In genomic region chr1:208086116-208086515, GRCh38 we compare ENCODE assay signal across 10 cellular contexts.
A peak's percentile ranks its signal among the peaks of the same experiment; 100 is the strongest.
DNase-seq lines count a peak whose midpoint lies in the region; ATAC-seq and TF ChIP-seq lines count a peak whose summit lies in the region.
"Had no signal": no experiment of that assay in that cellular context is flagged by ENCODE, and none has a peak within 500 bp of the region (broad histone marks: within the 10 kb centered on the region; RNA-seq: fewer than 3 reads in every experiment).

No MANE protein-coding gene starts in this region.

- no CpG with 5 or more reads among the region's 2 CpGs for WGBS in trophoblast cell (ENCODE audit: extremely low coverage, insufficient coverage, insufficient read length)

- no peak overlapping the region for H3K9ac ChIP-seq in trophoblast cell (ENCODE audit: low read length)

- peak overlapping the region; percentile 90 for H3K27ac Mint-ChIP-seq in activated CD4-positive, alpha-beta T cell treated with anti-CD3 and anti-CD28 coated beads for 36 hours
- peak overlapping the region; percentile 4 for H3K27ac Mint-ChIP-seq in glutamatergic neuron (ENCODE audit: unreplicated experiment)
- peak overlapping the region; percentile 41 to 84 for H3K27ac Mint-ChIP-seq in stimulated activated naive CD8-positive, alpha-beta T cell treated with anti-CD3 and anti-CD28 coated beads, Interleukin-15, amount 100 ng/mL, for 72 hours

- TF ChIP-seq CTCF in WI38 (IDR thresholded peaks at IDR 0.05; ENCODE audit: low read depth, low read length) (no peak), glutamatergic neuron (IDR thresholded peaks at IDR 0.05; ENCODE audit: partially characterized antibody, unreplicated experiment) (no peak)

- no peaks in the 10 kb centered on the region for H3K79me2 ChIP-seq in trophoblast cell (ENCODE audit: control insufficient read depth, insufficient read depth, low read length, poor library complexity)

- H4K12ac ChIP-seq in trophoblast cell (ENCODE audit: low read depth, low read length): no peak overlapping the region

- CTCF ChIA-PET in activated CD4-positive, alpha-beta T cell treated with anti-CD3 and anti-CD28 coated beads for 36 hours (lab: Charles Lee): interaction anchor here (0.6 to 1.4 kb wide), 5 partner anchors 12 to 277 kb away, joined by 3 to 7 read pairs (median 3); no protein-coding TSS in a partner anchor

- no peak overlapping the region for H3K27ac ChIP-seq in trophoblast cell (ENCODE audit: low read depth, low read length)

- H3K27me3 ChIP-seq in trophoblast cell (ENCODE audit: insufficient read depth, low read length): no peaks in the 10 kb centered on the region

- H2AFZ ChIP-seq in trophoblast cell (ENCODE audit: insufficient read depth, low read length, poor library complexity): no peak overlapping the region

- intact Hi-C loops in activated CD4-positive, alpha-beta T cell treated with anti-CD3 and anti-CD28 coated beads for 36 hours (cut with DNase I, micrococcal nuclease): loop anchor here in 1 of 2 experiments (2.0 to 5.0 kb wide), 2 partner anchors 259 to 439 kb away; partner anchors contain the start of gene CR1L

- peak overlapping the region; percentile 67 for H3K4me3 Mint-ChIP-seq in activated CD4-positive, alpha-beta T cell treated with anti-CD3 and anti-CD28 coated beads for 36 hours
- H3K4me3 Mint-ChIP-seq in glutamatergic neuron (ENCODE audit: unreplicated experiment): no peak overlapping the region
- H3K4me3 Mint-ChIP-seq in stimulated activated naive CD8-positive, alpha-beta T cell treated with anti-CD3 and anti-CD28 coated beads, Interleukin-15, amount 100 ng/mL, for 72 hours: peak overlapping the region; percentile 83 to 84

- H3K9me3 Mint-ChIP-seq in activated CD4-positive, alpha-beta T cell treated with anti-CD3 and anti-CD28 coated beads for 36 hours (ENCODE audit: low read depth): no peaks in the 10 kb centered on the region
- H3K9me3 Mint-ChIP-seq in glutamatergic neuron (ENCODE audit: unreplicated experiment): peaks cover 5% of the 10 kb centered on the region
- no peaks in the 10 kb centered on the region for H3K9me3 Mint-ChIP-seq in stimulated activated naive CD8-positive, alpha-beta T cell treated with anti-CD3 and anti-CD28 coated beads, Interleukin-15, amount 100 ng/mL, for 72 hours

- H3K4me2 ChIP-seq in trophoblast cell (ENCODE audit: low read length): no peak overlapping the region

- no peaks in the 10 kb centered on the region for H3K27me3 Mint-ChIP-seq in activated CD4-positive, alpha-beta T cell treated with anti-CD3 and anti-CD28 coated beads for 36 hours
- H3K27me3 Mint-ChIP-seq in glutamatergic neuron (ENCODE audit: unreplicated experiment): no peaks in the 10 kb centered on the region
- H3K27me3 Mint-ChIP-seq in stimulated activated naive CD8-positive, alpha-beta T cell treated with anti-CD3 and anti-CD28 coated beads, Interleukin-15, amount 100 ng/mL, for 72 hours: no peaks in the 10 kb centered on the region

- no peaks in the 10 kb centered on the region for H3K4me1 ChIP-seq in trophoblast cell (ENCODE audit: control insufficient read depth in 1 of 2, insufficient read depth in 2 of 2, low read length in 2 of 2)

- no peak overlapping the region for H3K23ac ChIP-seq in trophoblast cell (ENCODE audit: low read length)

- peaks cover 57 to 73% of the 10 kb centered on the region in 2 experiments for H3K36me3 ChIP-seq in trophoblast cell (ENCODE audit: control insufficient read depth in 1 of 2, insufficient read depth in 2 of 2, low read length in 2 of 2)

- H3K9me3 ChIP-seq in trophoblast cell (ENCODE audit: insufficient read depth, low read depth, low read length): peaks cover 2% of the 10 kb centered on the region

- POLR2A ChIA-PET in activated CD4-positive, alpha-beta T cell treated with anti-CD3 and anti-CD28 coated beads for 36 hours (lab: Charles Lee): interaction anchor here (0.7 kb wide), 1 partner anchor 90 kb away, joined by 3 read pairs; no protein-coding TSS in a partner anchor

- H3K79me1 ChIP-seq in trophoblast cell (ENCODE audit: low read length): no peaks in the 10 kb centered on the region

- no peak overlapping the region for H2AK5ac ChIP-seq in trophoblast cell (ENCODE audit: low read length)

- H3K4ac ChIP-seq in trophoblast cell (ENCODE audit: low read depth, low read length): no peak overlapping the region

- no peak overlapping the region for H3K18ac ChIP-seq in trophoblast cell (ENCODE audit: low read length)

- H3K4me1 Mint-ChIP-seq in activated CD4-positive, alpha-beta T cell treated with anti-CD3 and anti-CD28 coated beads for 36 hours: peaks cover 25% of the 10 kb centered on the region
- H3K4me1 Mint-ChIP-seq in glutamatergic neuron (ENCODE audit: low read depth, unreplicated experiment): peaks cover 32% of the 10 kb centered on the region
- peaks cover 37% of the 10 kb centered on the region for H3K4me1 Mint-ChIP-seq in stimulated activated naive CD8-positive, alpha-beta T cell treated with anti-CD3 and anti-CD28 coated beads, Interleukin-15, amount 100 ng/mL, for 72 hours

- no peak for DNase-seq in activated CD4-positive, alpha-beta T cell treated with anti-CD3 and anti-CD28 coated beads for 36 hours
- no peak for DNase-seq in activated CD4-positive, alpha-beta T cell treated with anti-CD3 and anti-CD28 coated beads, Interleukin-2, amount 50 U/mL, for 1 hour
- DNase-seq in glutamatergic neuron (no peak), trophoblast cell (no peak), ureter (ENCODE audit: low spot score) (no peak)
- no peak for DNase-seq in stimulated activated naive CD8-positive, alpha-beta T cell treated with anti-CD3 and anti-CD28 coated beads, Interleukin-15, amount 100 ng/mL, for 72 hours
- DNase-seq in stimulated activated CD4-positive, alpha-beta T cell treated with anti-CD3 and anti-CD28 coated beads, Interleukin-4, amount 100 ng/mL, for 4 hours: no peak
- DNase-seq: AML-193; effector CD8-positive, alpha-beta T cell had no signal

- H2BK12ac ChIP-seq in trophoblast cell (ENCODE audit: low read length): no peak overlapping the region

- ATAC-seq in activated CD4-positive, alpha-beta T cell treated with anti-CD3 and anti-CD28 coated beads for 36 hours: peak; percentile 14
- ATAC-seq in stimulated activated naive CD8-positive, alpha-beta T cell treated with anti-CD3 and anti-CD28 coated beads, Interleukin-15, amount 100 ng/mL, for 72 hours: no peak

- no peak overlapping the region for H4K91ac ChIP-seq in trophoblast cell (ENCODE audit: low read depth, low read length)

- H3K14ac ChIP-seq in trophoblast cell (ENCODE audit: low read length): no peak overlapping the region

- H2BK5ac ChIP-seq in trophoblast cell (ENCODE audit: low read depth, low read length, poor library complexity): no peak overlapping the region

- H2BK120ac ChIP-seq in trophoblast cell (ENCODE audit: insufficient read depth, low read length, poor library complexity): no peak overlapping the region

- H3K4me3 ChIP-seq in WI38 (ENCODE audit: low read depth, low read length) (peak overlapping the region; percentile 43), trophoblast cell (ENCODE audit: low read depth, low read length) (no peak overlapping the region)

- H4K8ac ChIP-seq in trophoblast cell (ENCODE audit: low read depth, low read length): no peak overlapping the region

- H3K36me3 Mint-ChIP-seq in activated CD4-positive, alpha-beta T cell treated with anti-CD3 and anti-CD28 coated beads for 36 hours (ENCODE audit: low read depth): no peaks in the 10 kb centered on the region
- H3K36me3 Mint-ChIP-seq in glutamatergic neuron (ENCODE audit: unreplicated experiment): no peaks in the 10 kb centered on the region

Comparison
In these comparisons a context has a peak if more than half of its experiments do, and no peak if none do; other contexts are left out.
1. H3K27ac Mint-ChIP-seq: peak in every context shown above with its lines; median percentile 90 in activated CD4-positive, alpha-beta T cell treated with anti-CD3 and anti-CD28 coated beads for 36 hours; 62 in stimulated activated naive CD8-positive, alpha-beta T cell treated with anti-CD3 and anti-CD28 coated beads, Interleukin-15, amount 100 ng/mL, for 72 hours; 4 in glutamatergic neuron.